ENCODE assay signal across 8 cellular contexts in genomic region chr10:88990528-88991160, GRCh38.
A peak's percentile ranks its signal among the peaks of the same experiment; 100 is the strongest.
DNase-seq lines count a peak whose midpoint lies in the region; ATAC-seq lines count a peak whose summit lies in the region.

Gene FAS (plus strand): TSS chr10:88990798. CDS start chr10:88990877, 79 bp downstream.

- peak; percentile 62 for ATAC-seq in GM18502 (IDR thresholded peaks at IDR 0.05; ENCODE audit: poor library complexity, unreplicated experiment)
- peak; percentile 76 for ATAC-seq in HG02759 (IDR thresholded peaks at IDR 0.05; ENCODE audit: unreplicated experiment)

- H3K36me3 ChIP-seq in endocrine pancreas (ENCODE audit: control insufficient read depth, insufficient read depth, low read length) = no peaks in the 10 kb centered on the region

- H3K4me1 ChIP-seq in endocrine pancreas (ENCODE audit: control insufficient read depth, insufficient read depth, low read length) = no peaks in the 10 kb centered on the region

- H3K9ac ChIP-seq in endocrine pancreas (ENCODE audit: control insufficient read depth, insufficient read depth, low read length) = peak within 1 kb of the TSS; percentile 85

- H3K27me3 ChIP-seq in endocrine pancreas (ENCODE audit: control insufficient read depth, insufficient read depth, low read length) = no peaks in the 10 kb centered on the region

- DNase-seq in NCI-H526 treated with DMSO at 0.1 percent for 48 hours (lab: John Stamatoyannopoulos, UW) (peak; percentile 30), midbrain (lab: John Stamatoyannopoulos, UW) (peak; percentile 51), COR-L47 (lab: John Stamatoyannopoulos, UW) (no peak)
- DNase-seq in activated CD8-positive, alpha-beta memory T cell treated with anti-CD3 and anti-CD28 coated beads for 4 hours (ENCODE audit: low read depth in 2 of 2) = peak; percentile 55 to 67
- DNase-seq in stimulated activated CD8-positive, alpha-beta memory T cell treated with anti-CD3 and anti-CD28 coated beads, Interleukin-2, amount 100 ng/mL, for 48 hours (ENCODE audit: low read depth in 2 of 2) = peak; percentile 65 to 68

- no peaks in the 10 kb centered on the region for H3K9me3 ChIP-seq in endocrine pancreas (ENCODE audit: control insufficient read depth, low read length)

- peak within 1 kb of the TSS; percentile 96 for H3K4me3 ChIP-seq in endocrine pancreas (ENCODE audit: control insufficient read depth, insufficient read depth, low read length)
